ENCODE assay signal across 15 cellular contexts in genomic region chr10:60340973-60341372, GRCh38. TPM values are rescaled to one million over a fixed set of nuclear protein-coding genes. Genes with fewer than 3 reads are reported as not detected.
DNase-seq lines count a peak whose midpoint lies in the region; ATAC-seq and TF ChIP-seq lines count a peak whose summit lies in the region.
"Had no signal": no experiment of that assay in that cellular context is flagged by ENCODE, and none has a peak within 500 bp of the region (broad histone marks: within the 10 kb centered on the region; RNA-seq: fewer than 3 reads in every experiment).

No MANE protein-coding gene starts in this region.

- no peak overlapping the region for H3K4me3 Mint-ChIP-seq in activated naive CD4-positive, alpha-beta T cell treated with anti-CD3 and anti-CD28 coated beads for 36 hours
- no peak overlapping the region for H3K4me3 Mint-ChIP-seq in stimulated activated effector memory CD8-positive, alpha-beta T cell treated with anti-CD3 and anti-CD28 coated beads, Interleukin-12 subunit alpha, Interleukin-12 subunit beta, amount 100 ng/mL, for 72 hours
- H3K4me3 Mint-ChIP-seq: B cell; CD4-positive, alpha-beta T cell; H9 had no signal

- H3K9me3 ChIP-seq in heart left ventricle = no peaks in the 10 kb centered on the region

- no peak for DNase-seq in activated naive CD4-positive, alpha-beta T cell treated with anti-CD3 and anti-CD28 coated beads, Interleukin-2, amount 50 U/mL, for 72 hours (ENCODE audit: low spot score in 2 of 2)
- DNase-seq in activated naive CD4-positive, alpha-beta T cell treated with anti-CD3 and anti-CD28 coated beads for 36 hours = no peak
- DNase-seq in dorsolateral prefrontal cortex = no peak
- no peak for DNase-seq in stimulated activated effector memory CD8-positive, alpha-beta T cell treated with anti-CD3 and anti-CD28 coated beads, Interleukin-12 subunit alpha, Interleukin-12 subunit beta, amount 100 ng/mL, for 72 hours (ENCODE audit: low spot score in 2 of 2)
- DNase-seq in NCI-H1417 (lab: John Stamatoyannopoulos, UW) = no peak
- no peak for DNase-seq in heart left ventricle
- DNase-seq: C1 segment of cervical spinal cord; Calu3; CD4-positive, alpha-beta T cell; DMS 273 treated with DMSO at 0.1 percent for 48 hours; GOT3; H9 had no signal

- intact Hi-C loops in activated naive CD4-positive, alpha-beta T cell treated with anti-CD3 and anti-CD28 coated beads for 36 hours (cut with micrococcal nuclease) = no loop called here
- intact Hi-C loops in dorsolateral prefrontal cortex (cut with DNase I) (no loop called here), heart left ventricle (cut with DNase I) (no loop called here)

- H3K4me1 Mint-ChIP-seq in activated naive CD4-positive, alpha-beta T cell treated with anti-CD3 and anti-CD28 coated beads for 36 hours (ENCODE audit: low read depth) = no peaks in the 10 kb centered on the region
- peaks cover 6% of the 10 kb centered on the region for H3K4me1 Mint-ChIP-seq in stimulated activated effector memory CD8-positive, alpha-beta T cell treated with anti-CD3 and anti-CD28 coated beads, Interleukin-12 subunit alpha, Interleukin-12 subunit beta, amount 100 ng/mL, for 72 hours
- H3K4me1 Mint-ChIP-seq: B cell had no signal

- no peaks in the 10 kb centered on the region for H3K36me3 ChIP-seq in heart left ventricle

- CTCF ChIA-PET in activated naive CD4-positive, alpha-beta T cell treated with anti-CD3 and anti-CD28 coated beads for 36 hours (lab: Charles Lee) = no interaction called here

- TF ChIP-seq CTCF in dorsolateral prefrontal cortex (IDR thresholded peaks at IDR 0.05 in 54 of 56, conservative IDR thresholded peaks at IDR 0.05 in 2 of 56; ENCODE audit: low read depth in 1 of 56, partially characterized antibody in 56 of 56) (no peak), heart left ventricle (IDR thresholded peaks at IDR 0.05) (no peak)

- ATAC-seq in activated naive CD4-positive, alpha-beta T cell treated with anti-CD3 and anti-CD28 coated beads, Interleukin-2, amount 50 U/mL, for 72 hours = peak; percentile 62 to 68
- peak; percentile 72 for ATAC-seq in stimulated activated effector memory CD8-positive, alpha-beta T cell treated with anti-CD3 and anti-CD28 coated beads, Interleukin-12 subunit alpha, Interleukin-12 subunit beta, amount 100 ng/mL, for 72 hours
- no peak for ATAC-seq in heart left ventricle
- no peak for ATAC-seq in HG02678 (IDR thresholded peaks at IDR 0.05; ENCODE audit: unreplicated experiment)
- ATAC-seq: GM12878 had no signal

- H3K4me3 ChIP-seq in dorsolateral prefrontal cortex = no peak overlapping the region
- H3K4me3 ChIP-seq in heart left ventricle = no peak overlapping the region
- H3K4me3 ChIP-seq: GM12878 had no signal

- H3K9me3 Mint-ChIP-seq in activated naive CD4-positive, alpha-beta T cell treated with anti-CD3 and anti-CD28 coated beads, Interleukin-2, amount 50 U/mL, for 72 hours = no peaks in the 10 kb centered on the region
- no peaks in the 10 kb centered on the region for H3K9me3 Mint-ChIP-seq in activated naive CD4-positive, alpha-beta T cell treated with anti-CD3 and anti-CD28 coated beads for 36 hours
- H3K9me3 Mint-ChIP-seq in stimulated activated effector memory CD8-positive, alpha-beta T cell treated with anti-CD3 and anti-CD28 coated beads, Interleukin-12 subunit alpha, Interleukin-12 subunit beta, amount 100 ng/mL, for 72 hours = no peaks in the 10 kb centered on the region
- H3K9me3 Mint-ChIP-seq: CD4-positive, alpha-beta T cell; H9 had no signal

- no peaks in the 10 kb centered on the region for H3K4me1 ChIP-seq in heart left ventricle

- peak overlapping the region in 33 of 59 donors; percentile 2 to 98 (median 69) for H3K27ac ChIP-seq in dorsolateral prefrontal cortex
- no peak overlapping the region for H3K27ac ChIP-seq in heart left ventricle

- H3K27me3 ChIP-seq in dorsolateral prefrontal cortex = no peaks in the 10 kb centered on the region
- no peaks in the 10 kb centered on the region for H3K27me3 ChIP-seq in heart left ventricle

- no peak overlapping the region for H3K27ac Mint-ChIP-seq in activated naive CD4-positive, alpha-beta T cell treated with anti-CD3 and anti-CD28 coated beads, Interleukin-2, amount 50 U/mL, for 72 hours
- no peak overlapping the region for H3K27ac Mint-ChIP-seq in activated naive CD4-positive, alpha-beta T cell treated with anti-CD3 and anti-CD28 coated beads for 36 hours
- H3K27ac Mint-ChIP-seq in stimulated activated effector memory CD8-positive, alpha-beta T cell treated with anti-CD3 and anti-CD28 coated beads, Interleukin-12 subunit alpha, Interleukin-12 subunit beta, amount 100 ng/mL, for 72 hours = no peak overlapping the region
- H3K27ac Mint-ChIP-seq: B cell; CD4-positive, alpha-beta T cell had no signal

- TF ChIP-seq POLR2A in heart left ventricle (IDR thresholded peaks at IDR 0.05) = no peak

- 77 to 92% (median 86%) methylated on average over 1 of the region's 1 CpG for WGBS in heart left ventricle, 4 donors

- no peaks in the 10 kb centered on the region for H3K27me3 Mint-ChIP-seq in activated naive CD4-positive, alpha-beta T cell treated with anti-CD3 and anti-CD28 coated beads for 36 hours (ENCODE audit: low read depth)
- H3K27me3 Mint-ChIP-seq: B cell; CD4-positive, alpha-beta T cell had no signal

- H3K36me3 Mint-ChIP-seq in activated naive CD4-positive, alpha-beta T cell treated with anti-CD3 and anti-CD28 coated beads, Interleukin-2, amount 50 U/mL, for 72 hours = peaks cover 0 to 5% of the 10 kb centered on the region in 2 donors
- no peaks in the 10 kb centered on the region for H3K36me3 Mint-ChIP-seq in activated naive CD4-positive, alpha-beta T cell treated with anti-CD3 and anti-CD28 coated beads for 36 hours (ENCODE audit: low read depth)
- H3K36me3 Mint-ChIP-seq in stimulated activated effector memory CD8-positive, alpha-beta T cell treated with anti-CD3 and anti-CD28 coated beads, Interleukin-12 subunit alpha, Interleukin-12 subunit beta, amount 100 ng/mL, for 72 hours = peaks cover 6% of the 10 kb centered on the region

RNA-seq across cellular contexts. Expression of gene ANK3, which starts 48.7 kb away (rescaled TPM):
- total RNA-seq in activated naive CD4-positive, alpha-beta T cell treated with anti-CD3 and anti-CD28 coated beads, Interleukin-2, amount 50 U/mL, for 72 hours = 10 to 100 TPM; 50.5 to 53.7 TPM
- 10 to 100 TPM; 11.2 to 13.0 TPM for total RNA-seq in activated naive CD4-positive, alpha-beta T cell treated with anti-CD3 and anti-CD28 coated beads for 36 hours
- total RNA-seq in dorsolateral prefrontal cortex (100 to 1,000 TPM; 181 to 667 (median 439) TPM), heart left ventricle (100 to 1,000 TPM; 192 to 576 (median 242) TPM)
- polyA plus RNA-seq in heart left ventricle = 100 to 1,000 TPM in 1 of 2 donors, 10 to 100 TPM in 1; 33.8 to 136 TPM

Comparison
In these comparisons a context has a peak if more than half of its experiments do, and no peak if none do; other contexts are left out.
1. ATAC-seq: peak in activated naive CD4-positive, alpha-beta T cell treated with anti-CD3 and anti-CD28 coated beads, Interleukin-2, amount 50 U/mL, for 72 hours (2 of 2) and stimulated activated effector memory CD8-positive, alpha-beta T cell treated with anti-CD3 and anti-CD28 coated beads, Interleukin-12 subunit alpha, Interleukin-12 subunit beta, amount 100 ng/mL, for 72 hours (single experiment); none in heart left ventricle (0 of 4) and HG02678 (single experiment).
2. H3K27ac ChIP-seq: peak in dorsolateral prefrontal cortex (33 of 59); none in heart left ventricle (0 of 12).